ENCODE assay signal across 36 cellular contexts in the genomic region with DNA sequence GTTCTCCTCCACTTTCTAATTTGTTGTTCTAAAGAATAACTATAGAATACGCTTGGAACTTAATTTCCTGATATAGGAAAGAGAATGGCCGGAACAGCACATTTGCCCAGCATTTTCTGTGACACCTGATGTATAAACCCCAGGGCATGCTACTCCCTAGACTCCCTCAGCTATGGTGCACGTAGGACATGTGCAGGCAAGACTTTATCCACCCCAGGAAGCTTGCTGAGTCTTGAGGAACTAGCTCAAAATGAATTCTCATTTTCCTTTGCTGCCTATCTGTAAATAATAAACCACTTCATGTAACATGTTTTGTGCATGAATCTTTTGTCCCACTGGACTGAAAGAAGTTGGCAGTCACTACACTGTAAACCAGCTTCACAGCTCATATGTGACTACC.
"Had no signal": no experiment of that assay in that cellular context is flagged by ENCODE, and none has a peak within 500 bp of the region (broad histone marks: within the 10 kb centered on the region; RNA-seq: fewer than 3 reads in every experiment).

No MANE protein-coding gene starts in this region.

- FAIRE-seq: colon, endometrium, endothelial cell of umbilical vein had no signal

- H3K27ac Mint-ChIP-seq: activated CD4-positive, alpha-beta memory T cell treated with anti-CD3 and anti-CD28 coated beads for 36 hours; activated CD4-positive, alpha-beta T cell treated with anti-CD3 and anti-CD28 coated beads for 36 hours; activated CD4-positive, alpha-beta T cell treated with anti-CD3 and anti-CD28 coated beads, Interleukin-2, amount 10 ng/mL, durations not matched to agents 24 days and 14 days; activated CD8-positive, alpha-beta memory T cell treated with anti-CD3 and anti-CD28 coated beads, Interleukin-2, amount 10 ng/mL, durations not matched to agents 7 days and 5 days; activated CD8-positive, alpha-beta T cell treated with anti-CD3 and anti-CD28 coated beads, Interleukin-2, amount 10 ng/mL, durations not matched to agents 7 days and 5 days; activated naive CD4-positive, alpha-beta T cell treated with anti-CD3 and anti-CD28 coated beads for 36 hours; activated naive CD4-positive, alpha-beta T cell treated with anti-CD3 and anti-CD28 coated beads, Interleukin-2, amount 50 U/mL, for 24 hours; activated naive CD8-positive, alpha-beta T cell treated with anti-CD3 and anti-CD28 coated beads for 36 hours; activated naive CD8-positive, alpha-beta T cell treated with anti-CD3 and anti-CD28 coated beads, Interleukin-2, amount 50 U/mL, for 24 hours; activated T-helper 1 cell treated with anti-CD3 and anti-CD28 coated beads, Interleukin-12 subunit alpha, Interleukin-12 subunit beta, Interleukin-2, Interleukin-4 antibody, amounts not matched to agents 30 ng/mL and 10 ng/mL and 1 ng/mL, durations not matched to agents 14 hours and 24 hours and 36 hours; activated T-helper 2 cell treated with anti-CD3 and anti-CD28 coated beads, Interferon-gamma antibody, Interleukin-2, Interleukin-4, amounts not matched to agents 10 μg/mL and 5 μg/mL and 100 μg/mL, durations not matched to agents 14 hours and 24 hours and 36 hours; brain; T-helper 17 cell; T-helper 2 cell treated with Interferon-gamma antibody and Interleukin-4, amounts not matched to agents 5 μg/mL and 100 μg/mL, for 36 hours had no signal

- H3K36me3 ChIP-seq: adrenal gland, ascending aorta, esophagus muscularis mucosa, gastroesophageal sphincter, heart right ventricle had no signal

- H3K27me3 Mint-ChIP-seq: activated CD4-positive, alpha-beta memory T cell treated with anti-CD3 and anti-CD28 coated beads for 36 hours; activated CD4-positive, alpha-beta T cell treated with anti-CD3 and anti-CD28 coated beads for 36 hours; activated CD4-positive, alpha-beta T cell treated with anti-CD3 and anti-CD28 coated beads, Interleukin-2, amount 10 ng/mL, durations not matched to agents 24 days and 14 days; activated CD8-positive, alpha-beta memory T cell treated with anti-CD3 and anti-CD28 coated beads, Interleukin-2, amount 10 ng/mL, durations not matched to agents 7 days and 5 days; activated naive CD4-positive, alpha-beta T cell treated with anti-CD3 and anti-CD28 coated beads, Interleukin-2, amount 50 U/mL, for 24 hours; activated naive CD8-positive, alpha-beta T cell treated with anti-CD3 and anti-CD28 coated beads for 36 hours; activated naive CD8-positive, alpha-beta T cell treated with anti-CD3 and anti-CD28 coated beads, Interleukin-2, amount 50 U/mL, for 24 hours; brain; T-helper 17 cell had no signal

- H3K36me3 Mint-ChIP-seq: activated CD4-positive, alpha-beta memory T cell treated with anti-CD3 and anti-CD28 coated beads for 36 hours; activated CD8-positive, alpha-beta memory T cell treated with anti-CD3 and anti-CD28 coated beads, Interleukin-2, amount 10 ng/mL, durations not matched to agents 7 days and 5 days; activated naive CD4-positive, alpha-beta T cell treated with anti-CD3 and anti-CD28 coated beads, Interleukin-2, amount 50 U/mL, for 24 hours; activated naive CD8-positive, alpha-beta T cell treated with anti-CD3 and anti-CD28 coated beads for 36 hours had no signal

- H3K27me3 ChIP-seq: adrenal gland, ascending aorta, esophagus muscularis mucosa, gastroesophageal sphincter, heart right ventricle had no signal

- DNase-seq: activated CD4-positive, alpha-beta memory T cell treated with anti-CD3 and anti-CD28 coated beads for 36 hours; activated CD4-positive, alpha-beta T cell treated with anti-CD3 and anti-CD28 coated beads for 36 hours; activated CD4-positive, alpha-beta T cell treated with anti-CD3 and anti-CD28 coated beads, Interleukin-2, amount 10 ng/mL, durations not matched to agents 24 days and 14 days; activated CD4-positive, CD25-positive, alpha-beta regulatory T cell; activated CD4-positive, CD25-positive, alpha-beta regulatory T cell treated with anti-CD3 and anti-CD28 coated beads, Interleukin-2, amount 50 U/mL, for 72 hours; activated CD8-positive, alpha-beta memory T cell treated with anti-CD3 and anti-CD28 coated beads, Interleukin-2, amount 10 ng/mL, durations not matched to agents 7 days and 5 days; activated CD8-positive, alpha-beta memory T cell treated with anti-CD3 and anti-CD28 coated beads, Interleukin-2, amount 50 U/mL, for 4 hours; activated CD8-positive, alpha-beta T cell treated with anti-CD3 and anti-CD28 coated beads, Interleukin-2, amount 10 ng/mL, durations not matched to agents 7 days and 5 days; activated effector memory CD4-positive, alpha-beta T cell treated with anti-CD3 and anti-CD28 coated beads, Interleukin-2, amount 50 U/mL, for 16 hours; activated naive CD4-positive, alpha-beta T cell treated with anti-CD3 and anti-CD28 coated beads for 36 hours; activated naive CD8-positive, alpha-beta T cell treated with anti-CD3 and anti-CD28 coated beads for 36 hours; activated naive CD8-positive, alpha-beta T cell treated with anti-CD3 and anti-CD28 coated beads, Interleukin-2, amount 50 U/mL, for 24 hours; activated T-cell treated with anti-CD3 and anti-CD28 coated beads, Interleukin-2, amount 50 U/mL, for 1 hour; activated T-cell treated with anti-CD3 and anti-CD28 coated beads, Interleukin-2, amount 50 U/mL, for 48 hours; adrenal gland; caudate nucleus; cortex of kidney; dermis blood vessel endothelial cell; effector CD8-positive, alpha-beta T cell; erythroblast; foreskin melanocyte; heart right ventricle; T-helper 1 cell; T-helper 17 cell; T1000 had no signal

- H3K4me1 ChIP-seq: adrenal gland, ascending aorta, esophagus muscularis mucosa, gastroesophageal sphincter, heart right ventricle had no signal

- H3K4me3 Mint-ChIP-seq: activated CD4-positive, alpha-beta memory T cell treated with anti-CD3 and anti-CD28 coated beads for 36 hours; activated CD4-positive, alpha-beta T cell treated with anti-CD3 and anti-CD28 coated beads for 36 hours; activated CD4-positive, alpha-beta T cell treated with anti-CD3 and anti-CD28 coated beads, Interleukin-2, amount 10 ng/mL, durations not matched to agents 24 days and 14 days; activated CD8-positive, alpha-beta memory T cell treated with anti-CD3 and anti-CD28 coated beads, Interleukin-2, amount 10 ng/mL, durations not matched to agents 7 days and 5 days; activated CD8-positive, alpha-beta T cell treated with anti-CD3 and anti-CD28 coated beads, Interleukin-2, amount 10 ng/mL, durations not matched to agents 7 days and 5 days; activated naive CD4-positive, alpha-beta T cell treated with anti-CD3 and anti-CD28 coated beads for 36 hours; activated naive CD4-positive, alpha-beta T cell treated with anti-CD3 and anti-CD28 coated beads, Interleukin-2, amount 50 U/mL, for 24 hours; activated naive CD8-positive, alpha-beta T cell treated with anti-CD3 and anti-CD28 coated beads for 36 hours; activated naive CD8-positive, alpha-beta T cell treated with anti-CD3 and anti-CD28 coated beads, Interleukin-2, amount 50 U/mL, for 24 hours; activated T-helper 1 cell treated with anti-CD3 and anti-CD28 coated beads, Interleukin-12 subunit alpha, Interleukin-12 subunit beta, Interleukin-2, Interleukin-4 antibody, amounts not matched to agents 30 ng/mL and 10 ng/mL and 1 ng/mL, durations not matched to agents 14 hours and 24 hours and 36 hours; brain; T-helper 17 cell; T-helper 2 cell treated with Interferon-gamma antibody and Interleukin-4, amounts not matched to agents 5 μg/mL and 100 μg/mL, for 36 hours had no signal

- H3K4me3 ChIP-seq: adrenal gland, ascending aorta, esophagus muscularis mucosa, gastroesophageal sphincter, heart right ventricle had no signal

- H3K27ac ChIP-seq: adrenal gland, ascending aorta, esophagus muscularis mucosa, gastroesophageal sphincter, heart right ventricle had no signal

- H3K4me1 Mint-ChIP-seq: activated CD4-positive, alpha-beta T cell treated with anti-CD3 and anti-CD28 coated beads for 36 hours; activated CD4-positive, alpha-beta T cell treated with anti-CD3 and anti-CD28 coated beads, Interleukin-2, amount 10 ng/mL, durations not matched to agents 24 days and 14 days; activated CD8-positive, alpha-beta memory T cell treated with anti-CD3 and anti-CD28 coated beads, Interleukin-2, amount 10 ng/mL, durations not matched to agents 7 days and 5 days; activated naive CD4-positive, alpha-beta T cell treated with anti-CD3 and anti-CD28 coated beads, Interleukin-2, amount 50 U/mL, for 24 hours; activated naive CD8-positive, alpha-beta T cell treated with anti-CD3 and anti-CD28 coated beads for 36 hours; activated naive CD8-positive, alpha-beta T cell treated with anti-CD3 and anti-CD28 coated beads, Interleukin-2, amount 50 U/mL, for 24 hours; brain; T-helper 17 cell had no signal

- H3K9me3 ChIP-seq: adrenal gland, ascending aorta, esophagus muscularis mucosa, gastroesophageal sphincter had no signal
